In genomic region chr1:223364685-223365382, GRCh38 we compare ENCODE assay signal across 8 cellular contexts. TPM values are rescaled to one million over a fixed set of nuclear protein-coding genes. Genes with fewer than 3 reads are reported as not detected.
DNase-seq lines count a peak whose midpoint lies in the region; ATAC-seq and TF ChIP-seq lines count a peak whose summit lies in the region.

No MANE protein-coding gene starts in this region.

- no peaks in the 10 kb centered on the region for H3K27me3 ChIP-seq in ascending aorta

- intact Hi-C loops in ascending aorta (cut with DNase I): loop anchor here (5.0 to 10.0 kb wide), 2 partner anchors 62 to 230 kb away; no protein-coding TSS in a partner anchor

- ATAC-seq in GM18868 (IDR thresholded peaks at IDR 0.05; ENCODE audit: unreplicated experiment): peak; percentile 14
- ATAC-seq in HG03108 (IDR thresholded peaks at IDR 0.05; ENCODE audit: unreplicated experiment): no peak
- ATAC-seq in GM18519 (IDR thresholded peaks at IDR 0.05; ENCODE audit: low FRiP score, unreplicated experiment): no peak

- CTCF ChIA-PET in HEK293T (lab: Yijun Ruan, JAX): interaction anchor here (2.0 kb wide), 1 partner anchor 231 kb away, joined by 9 read pairs; no protein-coding TSS in a partner anchor

- peak overlapping the region; percentile 64 to 70 for H3K4me3 ChIP-seq in ascending aorta

- H3K27ac ChIP-seq in ascending aorta: no peak overlapping the region

- peaks cover 9 to 12% of the 10 kb centered on the region in 2 donors for H3K4me1 ChIP-seq in ascending aorta

- H3K36me3 ChIP-seq in ascending aorta: no peaks in the 10 kb centered on the region

- no peaks in the 10 kb centered on the region for H3K9me3 ChIP-seq in ascending aorta

- POLR2A ChIA-PET in HEK293T (lab: Yijun Ruan, JAX): no interaction called here

- TF ChIP-seq CTCF in ascending aorta (IDR thresholded peaks at IDR 0.05): no peak

- peak; percentile 43 for DNase-seq in NCI-H2171 (lab: John Stamatoyannopoulos, UW)
- DNase-seq in ascending aorta (ENCODE audit: low spot score in 2 of 2): no peak
- DNase-seq in islet precursor cell: peak; percentile 66
- peak; percentile 17 for DNase-seq in stimulated activated CD4-positive, alpha-beta T cell treated with anti-CD3 and anti-CD28 coated beads, Interleukin-4, amount 100 ng/mL, for 24 hours
- DNase-seq in HEK293T (ENCODE audit: extremely low spot score): no peak

TF ChIP-seq in HEK293T, 16 proteins besides CTCF, POLR2A, EP300 and RAD21:
- TF ChIP-seq SP1 (IDR thresholded peaks at IDR 0.05) (no peak), SUZ12 (IDR thresholded peaks at IDR 0.05) (no peak), L3MBTL2 (conservative IDR thresholded peaks at IDR 0.05) (no peak), ZNF384 (IDR thresholded peaks at IDR 0.05) (no peak), LEF1 (IDR thresholded peaks at IDR 0.05; ENCODE audit: borderline replicate concordance) (no peak), FOXM1 (IDR thresholded peaks at IDR 0.05; ENCODE audit: borderline replicate concordance) (no peak)

RNA-seq across cellular contexts. Expression of gene SUSD4, which starts 0.9 kb away (rescaled TPM):
- total RNA-seq in ascending aorta: not detected

RNA-seq across cellular contexts. Expression of gene CCDC185, which starts 28.4 kb away (rescaled TPM):
- not detected for total RNA-seq in ascending aorta

Comparison
In these comparisons a context has a peak if more than half of its experiments do, and no peak if none do; other contexts are left out.
1. DNase-seq: peak in NCI-H2171 (single experiment), islet precursor cell (single experiment) and stimulated activated CD4-positive, alpha-beta T cell treated with anti-CD3 and anti-CD28 coated beads, Interleukin-4, amount 100 ng/mL, for 24 hours (single experiment); none in ascending aorta (0 of 2) and HEK293T (single experiment).